ENCODE assay signal across 30 cellular contexts in the genomic region with DNA sequence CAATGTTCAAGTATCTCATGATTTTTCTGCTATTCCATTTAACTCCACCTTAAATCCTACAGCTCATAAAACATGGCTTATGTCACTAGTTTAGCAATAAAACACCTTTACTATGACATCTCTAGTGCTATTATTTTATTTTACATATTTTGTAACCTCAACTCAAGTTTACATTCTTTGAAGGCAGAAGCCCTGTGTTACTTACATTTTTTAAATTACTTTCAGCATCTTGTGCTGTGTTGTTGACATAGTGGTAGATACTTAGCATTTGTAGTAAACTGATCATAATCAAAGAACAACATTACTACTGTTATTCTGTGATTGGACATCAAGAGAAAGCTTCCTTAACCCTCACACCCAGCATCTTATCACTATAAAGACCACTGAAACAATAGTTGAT.
"Had no signal": no experiment of that assay in that cellular context is flagged by ENCODE, and none has a peak within 500 bp of the region (broad histone marks: within the 10 kb centered on the region; RNA-seq: fewer than 3 reads in every experiment).

No MANE protein-coding gene starts in this region.

- ATAC-seq: effector memory CD8-positive, alpha-beta T cell; esophagus mucosa; foreskin keratinocyte; gastrocnemius medialis; gastroesophageal sphincter; heart left ventricle; heart right ventricle had no signal

- H3K27me3 ChIP-seq: colonic mucosa, esophagus muscularis mucosa, esophagus squamous epithelium, gastrocnemius medialis, gastroesophageal sphincter, heart left ventricle, heart right ventricle, hepatocyte had no signal

- H3K27ac Mint-ChIP-seq: dendritic cell treated with granulocyte-macrophage colony-stimulating factor and Interleukin-4, amounts not matched to agents 40 ng/mL and 50 ng/mL, for 4 days; effector memory CD8-positive, alpha-beta T cell; endodermal cell had no signal

- H3K9me3 ChIP-seq: colonic mucosa, esophagus muscularis mucosa, esophagus squamous epithelium, gastrocnemius medialis, gastroesophageal sphincter, heart left ventricle, heart right ventricle had no signal

- FAIRE-seq: colon, endometrium, endothelial cell of umbilical vein, frontal cortex had no signal

- DNase-seq: colonic mucosa; cortex of kidney; dermis blood vessel endothelial cell; dorsolateral prefrontal cortex; effector CD4-positive, alpha-beta T cell; effector CD8-positive, alpha-beta T cell; effector memory CD4-positive, alpha-beta T cell; effector memory CD8-positive, alpha-beta T cell; endodermal cell; erythroblast; esophagus squamous epithelium; foreskin fibroblast; foreskin keratinocyte; foreskin melanocyte; gastrocnemius medialis; glutamatergic neuron; head of caudate nucleus; heart left ventricle; heart right ventricle had no signal

- H3K4me1 ChIP-seq: colonic mucosa, esophagus squamous epithelium, foreskin keratinocyte, gastrocnemius medialis, heart left ventricle, heart right ventricle had no signal

- H3K27ac ChIP-seq: colonic mucosa, coronary artery, dorsolateral prefrontal cortex, epithelial cell of prostate, esophagus muscularis mucosa, esophagus squamous epithelium, foreskin keratinocyte, gastrocnemius medialis, gastroesophageal sphincter, heart left ventricle, heart right ventricle, hepatocyte had no signal

- H3K4me2 ChIP-seq: hepatocyte had no signal

- H3K4me3 ChIP-seq: colonic mucosa, coronary artery, dorsolateral prefrontal cortex, esophagus muscularis mucosa, esophagus squamous epithelium, gastrocnemius medialis, gastroesophageal sphincter, heart left ventricle, heart right ventricle, hepatocyte had no signal

- H3K36me3 ChIP-seq: colonic mucosa, esophagus muscularis mucosa, esophagus squamous epithelium, gastrocnemius medialis, gastroesophageal sphincter, heart left ventricle, heart right ventricle had no signal

- H3K4me3 Mint-ChIP-seq: dendritic cell treated with granulocyte-macrophage colony-stimulating factor and Interleukin-4, amounts not matched to agents 40 ng/mL and 50 ng/mL, for 4 days; effector memory CD8-positive, alpha-beta T cell; endodermal cell had no signal

- H2AFZ ChIP-seq: hepatocyte had no signal

- H3K27me3 Mint-ChIP-seq: dendritic cell treated with granulocyte-macrophage colony-stimulating factor and Interleukin-4, amounts not matched to agents 40 ng/mL and 50 ng/mL, for 4 days; effector memory CD8-positive, alpha-beta T cell had no signal
